ENCODE assay signal across 8 cellular contexts in genomic region chr7:92836489-92837213, GRCh38. TPM values are rescaled to one million over a fixed set of nuclear protein-coding genes. Genes with fewer than 3 reads are reported as not detected.
DNase-seq lines count a peak whose midpoint lies in the region; ATAC-seq and TF ChIP-seq lines count a peak whose summit lies in the region.

CDK6 (minus strand) TSS chr7:92836573; CDS start chr7:92833323, 3,250 bp downstream.

- POLR2A ChIA-PET in A673 (lab: Charles Lee; ENCODE audit: low non-redundant PET): no interaction called here

- peak; percentile 32 for ATAC-seq in GM18907 (IDR thresholded peaks at IDR 0.05; ENCODE audit: unreplicated experiment)
- ATAC-seq in HG03342 (IDR thresholded peaks at IDR 0.05; ENCODE audit: unreplicated experiment): peak; percentile 33
- ATAC-seq in Right ventricle myocardium inferior: peak; percentile 53

- no TSS peak for BruUV-seq in A673 (replicated peaks; lab: Mats Ljungman, UMichigan)

- H3K4me3 ChIP-seq in A673 (ENCODE audit: low read depth, low read length, poor library complexity, severe bottlenecking): peak within 1 kb of the TSS; percentile 83
- peak within 1 kb of the TSS; percentile 81 for H3K4me3 ChIP-seq in SJCRH30
- H3K4me3 ChIP-seq in vagina: peak within 1 kb of the TSS; percentile 57 to 89

- no peak for TF ChIP-seq CTCF in A673 (conservative IDR thresholded peaks at IDR 0.05; ENCODE audit: low read depth, low read length)
- TF ChIP-seq CTCF in vagina (IDR thresholded peaks at IDR 0.05): no peak

- H3K4me1 ChIP-seq in A673 (ENCODE audit: insufficient read depth, low read length, poor library complexity, severe bottlenecking) (peaks cover 5% of the 10 kb centered on the region), SJCRH30 (no peaks in the 10 kb centered on the region), vagina (peaks cover 11% of the 10 kb centered on the region)

- no peaks in the 10 kb centered on the region for H3K9me3 ChIP-seq in A673 (ENCODE audit: low read depth, low read length, poor library complexity, severe bottlenecking)
- no peaks in the 10 kb centered on the region for H3K9me3 ChIP-seq in SJCRH30 (replicated peaks)
- H3K9me3 ChIP-seq in vagina: no peaks in the 10 kb centered on the region

- peak; percentile 43 for DNase-seq in A673 (ENCODE audit: low spot score)
- DNase-seq in SJCRH30: peak; percentile 82 to 85
- DNase-seq in activated naive CD4-positive, alpha-beta T cell (lab: John Stamatoyannopoulos, UW): peak; percentile 19 to 49 (median 46)
- peak; percentile 78 for DNase-seq in Right ventricle myocardium inferior (ENCODE audit: missing footprints)
- DNase-seq in posterior cingulate gyrus: peak in 8 of 10 donors; percentile 11 to 82 (median 26)
- no peak for DNase-seq in vagina (ENCODE audit: extremely low spot score in 2 of 2)

- no peaks in the 10 kb centered on the region for H3K36me3 ChIP-seq in A673 (ENCODE audit: insufficient read depth, low read length, poor library complexity, severe bottlenecking)
- peaks cover 19% of the 10 kb centered on the region for H3K36me3 ChIP-seq in SJCRH30
- no peaks in the 10 kb centered on the region for H3K36me3 ChIP-seq in vagina

- CTCF ChIA-PET in A673 (lab: Charles Lee): interaction anchor here (0.6 kb wide), 1 partner anchor 70 kb away, joined by 6 read pairs; no protein-coding TSS in a partner anchor

- intact Hi-C loops in A673 (cut with micrococcal nuclease; ENCODE audit: unreplicated experiment): no loop called here
- intact Hi-C loops in Right ventricle myocardium inferior (cut with DNase I): loop anchor here (2.0 to 10.0 kb wide), 3 partner anchors 46 to 312 kb away; partner anchors contain the start of genes PEX1 and RBM48
- intact Hi-C loops in posterior cingulate gyrus (cut with DNase I): loop anchor here (10.0 kb wide), 1 partner anchor 218 kb away; no protein-coding TSS in a partner anchor
- intact Hi-C loops in vagina (cut with DNase I): loop anchor here (5.0 to 10.0 kb wide), 2 partner anchors 122 to 219 kb away; no protein-coding TSS in a partner anchor

- peak in 1 of 2 donors; percentile 23 for TF ChIP-seq POLR2A in vagina (IDR thresholded peaks at IDR 0.05)

- H3K27ac ChIP-seq in A673 (ENCODE audit: low read depth, low read length, poor library complexity, severe bottlenecking) (no peak within 1 kb of the TSS), SJCRH30 (peak within 1 kb of the TSS; percentile 92), vagina (peak within 1 kb of the TSS; percentile 84)

- H3K27me3 ChIP-seq in A673 (replicated peaks; ENCODE audit: insufficient read depth, low read depth, low read length, poor library complexity) (peaks cover 49% of the 10 kb centered on the region), SJCRH30 (no peaks in the 10 kb centered on the region), vagina (no peaks in the 10 kb centered on the region)

RNA-seq across cellular contexts. Expression of gene CDK6, which starts in this region (rescaled TPM):
- 10.0 and 10.5 TPM in 2 replicates for total RNA-seq in A673 (2021)
- 184 and 194 TPM in 2 replicates for total RNA-seq in SJCRH30 (2014; rRNA removed; shearing (Covaris generic))
- total RNA-seq in Right ventricle myocardium inferior: 23.6 TPM
- total RNA-seq in vagina: 20.6 TPM

Comparison
In these comparisons a context has a peak if more than half of its experiments do, and no peak if none do; other contexts are left out.
1. DNase-seq: peak in A673 (single experiment), SJCRH30 (2 of 2), activated naive CD4-positive, alpha-beta T cell (4 of 4), Right ventricle myocardium inferior (single experiment) and posterior cingulate gyrus (8 of 10); none in vagina (0 of 2).
2. Peak in every context shown above with its lines, with median percentiles within 50 percentile points of each other: H3K4me3 ChIP-seq and ATAC-seq.